In the genomic region with DNA sequence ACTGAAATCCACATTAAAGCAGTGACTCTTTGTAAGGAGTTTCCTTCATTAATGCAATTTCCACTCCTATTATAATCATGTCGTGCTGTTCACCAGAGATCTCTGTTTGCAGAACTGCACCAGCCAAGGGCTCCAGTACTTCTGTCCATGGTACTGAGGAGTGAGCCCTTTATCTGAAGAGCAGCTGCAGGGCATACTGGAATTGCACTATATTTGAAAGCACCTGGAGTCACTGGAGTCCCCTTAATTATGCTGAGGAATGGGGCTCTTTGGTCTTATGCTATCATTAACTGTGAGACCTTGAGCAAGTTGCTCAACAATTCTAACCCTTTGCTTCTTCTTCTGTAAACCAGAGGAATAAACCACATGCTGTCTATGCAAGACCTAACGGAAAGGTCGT, we compare ENCODE assay signal across 12 cellular contexts.
DNase-seq lines count a peak whose midpoint lies in the region; ATAC-seq and TF ChIP-seq lines count a peak whose summit lies in the region.
"Had no signal": no experiment of that assay in that cellular context is flagged by ENCODE, and none has a peak within 500 bp of the region (broad histone marks: within the 10 kb centered on the region; RNA-seq: fewer than 3 reads in every experiment).

No MANE protein-coding gene starts in this region.

- H3K27ac Mint-ChIP-seq in activated CD8-positive, alpha-beta T cell treated with anti-CD3 and anti-CD28 coated beads for 36 hours: no peak overlapping the region

- H2AFZ ChIP-seq in PC-3 (ENCODE audit: low read length): no peak overlapping the region

- no peaks in the 10 kb centered on the region for H3K27me3 ChIP-seq in PC-3 (ENCODE audit: low read length)
- H3K27me3 ChIP-seq: testis had no signal

- H4K20me1 ChIP-seq in PC-3 (ENCODE audit: low read length): no peaks in the 10 kb centered on the region

- peak; percentile 2 for DNase-seq in HFF-Myc (ENCODE audit: extremely low read depth, low read depth)
- peak; percentile 29 for DNase-seq in PC-3
- peak; percentile 74 for DNase-seq in epithelial cell of proximal tubule (ENCODE audit: low read depth)
- peak; percentile 58 for DNase-seq in myocyte (ENCODE audit: low read depth)
- DNase-seq in activated CD8-positive, alpha-beta T cell treated with anti-CD3 and anti-CD28 coated beads for 36 hours: no peak
- DNase-seq in NCI-H1092 treated with DMSO at 0.1 percent for 48 hours (lab: John Stamatoyannopoulos, UW): no peak
- DNase-seq in epidermal melanocyte (ENCODE audit: insufficient read length, low spot score): no peak
- DNase-seq: activated naive CD4-positive, alpha-beta T cell treated with Interleukin-2 at 50 U/mL for 16 hours; NCI-H524 treated with DMSO at 0.1 percent for 48 hours; testis had no signal

- H3K4me3 ChIP-seq in HFF-Myc (replicated peaks; ENCODE audit: low read depth, low read length) (no peak overlapping the region), PC-3 (ENCODE audit: low read length) (no peak overlapping the region), epithelial cell of proximal tubule (ENCODE audit: low read depth, low read length) (no peak overlapping the region)
- H3K4me3 ChIP-seq: SK-N-MC, testis had no signal

- no peak overlapping the region for H3K9ac ChIP-seq in PC-3 (ENCODE audit: low read length)

- no peak overlapping the region for H3K4me3 Mint-ChIP-seq in activated CD8-positive, alpha-beta T cell treated with anti-CD3 and anti-CD28 coated beads for 36 hours

- no peaks in the 10 kb centered on the region for H3K4me1 ChIP-seq in PC-3 (ENCODE audit: insufficient read depth, low read length)
- H3K4me1 ChIP-seq: testis had no signal

- H3K36me3 ChIP-seq in PC-3 (ENCODE audit: low read depth, low read length): peaks cover 15% of the 10 kb centered on the region; the same call in 1 of the 2 replicates

- CTCF ChIA-PET in PC-3 (lab: Charles Lee): no interaction called here
- CTCF ChIA-PET in activated CD8-positive, alpha-beta T cell treated with anti-CD3 and anti-CD28 coated beads for 36 hours (lab: Charles Lee): interaction anchor here (1.3 kb wide), 1 partner anchor 36 kb away, joined by 5 read pairs; no protein-coding TSS in a partner anchor

- H3K27me3 Mint-ChIP-seq in activated CD8-positive, alpha-beta T cell treated with anti-CD3 and anti-CD28 coated beads for 36 hours: peaks cover 5% of the 10 kb centered on the region

- no peaks in the 10 kb centered on the region for H3K36me3 Mint-ChIP-seq in activated CD8-positive, alpha-beta T cell treated with anti-CD3 and anti-CD28 coated beads for 36 hours (ENCODE audit: low read depth)

- no peaks in the 10 kb centered on the region for H3K9me3 ChIP-seq in PC-3 (ENCODE audit: low read length)
- H3K9me3 ChIP-seq: testis had no signal

- POLR2A ChIA-PET in PC-3 (lab: Charles Lee; ENCODE audit: unreplicated experiment): no interaction called here
- POLR2A ChIA-PET in activated CD8-positive, alpha-beta T cell treated with anti-CD3 and anti-CD28 coated beads for 36 hours (lab: Charles Lee): no interaction called here

- H3K79me2 ChIP-seq in PC-3 (ENCODE audit: low read length): no peaks in the 10 kb centered on the region

- TF ChIP-seq CTCF in HFF-Myc (IDR thresholded peaks at IDR 0.05; ENCODE audit: low read depth, low read length, missing control alignments) (no peak), PC-3 (conservative IDR thresholded peaks at IDR 0.05; ENCODE audit: low read depth, low read length) (no peak), epithelial cell of proximal tubule (conservative IDR thresholded peaks at IDR 0.05; ENCODE audit: low read depth, low read length) (no peak)
- no peak for TF ChIP-seq CTCF in activated CD8-positive, alpha-beta T cell treated with anti-CD3 and anti-CD28 coated beads for 36 hours (IDR thresholded peaks at IDR 0.05)

- H3K27ac ChIP-seq in PC-3 (ENCODE audit: low read length): no peak overlapping the region
- H3K27ac ChIP-seq: SK-N-MC, testis had no signal

- no TSS peak for BruUV-seq in PC-3 (replicated peaks; lab: Mats Ljungman, UMichigan)

- intact Hi-C loops in PC-3 (cut with micrococcal nuclease): no loop called here
- intact Hi-C loops in activated CD8-positive, alpha-beta T cell treated with anti-CD3 and anti-CD28 coated beads for 36 hours (cut with micrococcal nuclease): no loop called here

- ATAC-seq in PC-3: no peak
- ATAC-seq in activated CD8-positive, alpha-beta T cell treated with anti-CD3 and anti-CD28 coated beads for 36 hours: no peak
- no peak for ATAC-seq in HG03159 (IDR thresholded peaks at IDR 0.05; ENCODE audit: unreplicated experiment)

- no peak overlapping the region for H3K4me2 ChIP-seq in PC-3 (ENCODE audit: low read length)

- H3K4me1 Mint-ChIP-seq in activated CD8-positive, alpha-beta T cell treated with anti-CD3 and anti-CD28 coated beads for 36 hours (ENCODE audit: low read depth): no peaks in the 10 kb centered on the region

- H3K9me2 ChIP-seq in PC-3 (replicated peaks; ENCODE audit: low read length): no peaks in the 10 kb centered on the region

- H3F3A ChIP-seq in PC-3 (ENCODE audit: low read length, unreplicated experiment): no peaks in the 10 kb centered on the region

- no peaks in the 10 kb centered on the region for H3K9me3 Mint-ChIP-seq in activated CD8-positive, alpha-beta T cell treated with anti-CD3 and anti-CD28 coated beads for 36 hours

Comparison
In these comparisons a context has a peak if more than half of its experiments do, and no peak if none do; other contexts are left out.
1. DNase-seq: peak in HFF-Myc (single experiment), PC-3 (single experiment), epithelial cell of proximal tubule (single experiment) and myocyte (single experiment); none in activated CD8-positive, alpha-beta T cell treated with anti-CD3 and anti-CD28 coated beads for 36 hours (single experiment), NCI-H1092 treated with DMSO at 0.1 percent for 48 hours (single experiment) and epidermal melanocyte (single experiment).